9 cellular contexts compared by ENCODE assay signal in the genomic region with DNA sequence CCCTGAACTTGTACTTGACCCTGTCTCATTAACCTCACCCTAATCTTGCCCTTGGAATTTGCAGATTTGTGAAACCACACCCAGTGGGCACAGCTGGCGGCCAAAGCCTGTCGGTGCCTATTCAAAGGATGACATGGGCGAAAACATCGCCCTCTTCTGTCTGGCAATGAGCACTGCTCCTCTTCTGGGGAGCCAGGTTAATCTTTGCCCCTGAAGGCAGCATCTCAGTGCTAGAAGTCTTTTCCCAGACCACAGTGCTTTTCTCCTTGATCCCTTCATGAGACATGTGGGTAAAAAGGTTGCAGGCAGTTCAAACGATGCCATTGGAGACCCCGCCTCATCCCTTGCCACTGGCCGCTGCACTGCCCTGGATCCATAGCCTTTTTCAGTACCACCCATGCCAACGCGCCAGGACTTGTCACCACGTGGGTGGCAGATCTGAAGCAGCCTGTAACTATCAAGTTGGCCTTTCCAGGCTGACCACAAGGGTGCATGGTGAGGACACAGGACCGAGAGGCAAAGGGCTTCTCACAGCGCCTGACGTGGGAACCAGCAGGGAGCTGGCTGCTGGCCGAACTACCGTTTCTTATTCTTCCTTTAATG. TPM values are rescaled to one million over a fixed set of nuclear protein-coding genes. Genes with fewer than 3 reads are reported as not detected.
A peak's percentile ranks its signal among the peaks of the same experiment; 100 is the strongest.
DNase-seq lines count a peak whose midpoint lies in the region; ATAC-seq, FAIRE-seq and TF ChIP-seq lines count a peak whose summit lies in the region.
"Had no signal": no experiment of that assay in that cellular context is flagged by ENCODE, and none has a peak within 500 bp of the region (broad histone marks: within the 10 kb centered on the region; RNA-seq: fewer than 3 reads in every experiment).

No MANE protein-coding gene starts in this region.

- H3K4me1 ChIP-seq in astrocyte (ENCODE audit: insufficient read depth, low read length), result peaks cover 6% of the 10 kb centered on the region

- H3K4me3 Mint-ChIP-seq in CD14-positive monocyte (peak overlapping the region; percentile 42 to 84), astrocyte (ENCODE audit: unreplicated experiment) (no peak overlapping the region)

- H3K36me3 ChIP-seq in astrocyte (ENCODE audit: insufficient read depth, low read length), result no peaks in the 10 kb centered on the region

- no peaks in the 10 kb centered on the region for H3K9me3 ChIP-seq in astrocyte (ENCODE audit: insufficient read depth, low read depth, low read length)

- H3K9ac ChIP-seq in astrocyte (ENCODE audit: low read length), result no peak overlapping the region

- DNase-seq in CD14-positive monocyte (ENCODE audit: low spot score), result peak; percentile 87
- peak; percentile 82 for DNase-seq in LHCN-M2 (ENCODE audit: low read depth)
- peak; percentile 13 to 69 (median 39) for DNase-seq in T-helper 1 cell
- DNase-seq in astrocyte (ENCODE audit: low read depth), result peak; percentile 51
- DNase-seq in hepatic stellate cell (ENCODE audit: low spot score), result peak; percentile 46
- DNase-seq in sciatic nerve (ENCODE audit: low spot score), result peak; percentile 73

- H3K27ac ChIP-seq in astrocyte (ENCODE audit: low read depth, low read length), result no peak overlapping the region

- peaks cover 36% of the 10 kb centered on the region for H3K4me1 Mint-ChIP-seq in CD14-positive monocyte
- H3K4me1 Mint-ChIP-seq in astrocyte (ENCODE audit: low read depth, unreplicated experiment), result peaks cover 9% of the 10 kb centered on the region

- H3K27me3 Mint-ChIP-seq in CD14-positive monocyte (ENCODE audit: low read depth in 3 of 3) (peaks cover 0 to 3% (median 0%) of the 10 kb centered on the region in 3 donors), astrocyte (ENCODE audit: low read depth, unreplicated experiment) (peaks cover 50% of the 10 kb centered on the region)

- H3K4me2 ChIP-seq in astrocyte (ENCODE audit: low read length), result peak overlapping the region; percentile 81

- no peaks in the 10 kb centered on the region for H3K36me3 Mint-ChIP-seq in CD14-positive monocyte
- no peaks in the 10 kb centered on the region for H3K36me3 Mint-ChIP-seq in astrocyte (ENCODE audit: low read depth, unreplicated experiment)

- H3K4me3 ChIP-seq in astrocyte (ENCODE audit: insufficient read depth, low read depth, low read length), result no peak overlapping the region

- H4K20me1 ChIP-seq in astrocyte (ENCODE audit: insufficient read depth, low read length), result no peaks in the 10 kb centered on the region

- intact Hi-C loops in CD14-positive monocyte (cut with micrococcal nuclease) (no loop called here), sciatic nerve (cut with DNase I) (loop anchor here (10.0 kb wide), 1 partner anchor 1773 kb away; no protein-coding TSS in a partner anchor)

- H3K27ac Mint-ChIP-seq in CD14-positive monocyte (peak overlapping the region; percentile 73 to 93 (median 87)), astrocyte (ENCODE audit: unreplicated experiment) (no peak overlapping the region)

- FAIRE-seq in astrocyte (lab: Jason Lieb, UNC), result peak; percentile 23

- H3K9me3 Mint-ChIP-seq in CD14-positive monocyte, result no peaks in the 10 kb centered on the region
- H3K9me3 Mint-ChIP-seq in astrocyte (ENCODE audit: unreplicated experiment), result peaks cover 10% of the 10 kb centered on the region

- ATAC-seq in GM19395 (IDR thresholded peaks at IDR 0.05; ENCODE audit: unreplicated experiment) (peak; percentile 43), sciatic nerve (peak; percentile 81), GM19452 (IDR thresholded peaks at IDR 0.05; ENCODE audit: unreplicated experiment) (no peak)

- H3K27me3 ChIP-seq in astrocyte (ENCODE audit: insufficient read depth, low read length), result peaks cover 15% of the 10 kb centered on the region

- TF ChIP-seq CTCF in CD14-positive monocyte (IDR thresholded peaks at IDR 0.05), result peak; percentile 84
- TF ChIP-seq CTCF in astrocyte (IDR thresholded peaks at IDR 0.05; ENCODE audit: insufficient read depth, low read depth, low read length), result peak; percentile 86

- H3K79me2 ChIP-seq in astrocyte (ENCODE audit: insufficient read depth, low read length), result no peaks in the 10 kb centered on the region

- H2AFZ ChIP-seq in astrocyte (ENCODE audit: low read depth, low read length), result peak overlapping the region; percentile 79

RNA-seq across cellular contexts. Expression of gene DNASE1L3, which starts 6.5 kb away (rescaled TPM):
- not detected for polyA plus RNA-seq in CD14-positive monocyte
- total RNA-seq in LHCN-M2 (2014; rRNA removed) (not detected in 2 replicates), astrocyte (not detected in 2 replicates), sciatic nerve (2.0 TPM)
- not detected for polyA plus RNA-seq in LHCN-M2 (2012)
- total RNA-seq: T-helper 1 cell treated with Interleukin-12 subunit alpha and Interleukin-12 subunit beta and Interleukin-4 antibody, amounts not matched to agents 30 ng/mL and 1 ng/mL, for 36 hours had no signal

RNA-seq across cellular contexts. Expression of gene ABHD6, which starts 20.3 kb away (rescaled TPM):
- polyA plus RNA-seq in CD14-positive monocyte, result 10 to 100 TPM in 1 of 2 donors, 1 to 10 TPM in 1; 9.0 to 11.6 TPM
- total RNA-seq in LHCN-M2 (2014; rRNA removed) (10.2 and 11.0 TPM in 2 replicates), astrocyte (3.8 and 3.9 TPM in 2 replicates), sciatic nerve (14.0 TPM)
- 3.7 TPM for polyA plus RNA-seq in LHCN-M2 (2012)
